In the genomic region with DNA sequence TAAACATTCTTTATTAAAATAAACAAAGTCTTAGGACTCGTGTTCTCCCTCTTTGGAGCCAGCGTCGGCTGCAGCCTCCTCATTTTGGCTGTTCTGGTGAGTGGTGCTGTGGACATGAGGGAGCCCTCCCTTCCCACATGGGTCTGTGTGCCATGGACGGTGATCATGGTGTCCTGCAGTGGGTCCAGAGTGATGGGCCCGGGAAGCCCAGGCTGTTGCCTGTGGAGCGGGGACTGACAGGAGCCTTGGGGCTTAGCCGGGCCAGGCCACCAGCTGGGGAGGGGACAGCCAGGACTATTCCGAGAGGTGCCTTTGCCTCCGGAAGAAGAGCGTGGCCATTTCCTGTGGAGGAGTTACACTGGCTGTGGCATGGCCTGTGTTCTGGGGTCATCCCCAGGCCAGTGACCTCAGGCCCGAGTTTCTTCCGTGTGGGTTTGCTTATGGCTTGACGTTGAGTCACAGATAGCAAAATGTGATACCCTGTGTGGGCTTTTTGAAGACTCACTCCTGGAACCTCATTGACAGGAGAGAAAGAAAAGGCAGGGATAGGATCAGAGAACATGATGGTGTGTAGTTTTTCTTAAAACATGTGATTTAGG, we compare ENCODE assay signal across 21 cellular contexts.
DNase-seq lines count a peak whose midpoint lies in the region; ATAC-seq, FAIRE-seq and TF ChIP-seq lines count a peak whose summit lies in the region.
"Had no signal": no experiment of that assay in that cellular context is flagged by ENCODE, and none has a peak within 500 bp of the region (broad histone marks: within the 10 kb centered on the region; RNA-seq: fewer than 3 reads in every experiment).

No MANE protein-coding gene starts in this region.

- peaks cover 71% of the 10 kb centered on the region for H3K36me3 Mint-ChIP-seq in activated CD4-positive, alpha-beta memory T cell treated with anti-CD3 and anti-CD28 coated beads for 36 hours
- H3K36me3 Mint-ChIP-seq in activated CD4-positive, alpha-beta memory T cell treated with anti-CD3 and anti-CD28 coated beads, Interleukin-2, amount 10 ng/mL, durations not matched to agents 7 days and 5 days (ENCODE audit: low read depth): peaks cover 44% of the 10 kb centered on the region
- peaks cover 8% of the 10 kb centered on the region for H3K36me3 Mint-ChIP-seq in T-helper 17 cell (ENCODE audit: low read depth)

- no peak overlapping the region for H2BK120ac ChIP-seq in H1 (replicated peaks; ENCODE audit: low read depth, low read length)

- TF ChIP-seq POLR2A in H1 (IDR thresholded peaks at IDR 0.05; ENCODE audit: control extremely low read depth in 1 of 2, low read depth in 2 of 2, low read length in 2 of 2): peak in 1 of 2 experiments; percentile 32; a peak in 2 of 3 replicates

- peak overlapping the region; percentile 15; the same call in 1 of the 2 replicates for H2AK5ac ChIP-seq in H1 (ENCODE audit: low read depth, low read length)

- H3K79me1 ChIP-seq in H1 (ENCODE audit: low read depth, low read length): peaks cover 24% of the 10 kb centered on the region

- DNase-seq in activated CD4-positive, alpha-beta memory T cell treated with anti-CD3 and anti-CD28 coated beads for 36 hours: no peak
- DNase-seq in activated CD4-positive, alpha-beta memory T cell treated with anti-CD3 and anti-CD28 coated beads, Interleukin-2, amount 10 ng/mL, durations not matched to agents 7 days and 5 days: no peak
- DNase-seq in RCC 7860 (ENCODE audit: low spot score) (peak; percentile 52), H1 (ENCODE audit: low read depth in 1 of 2, low spot score in 2 of 2) (no peak), sciatic nerve (ENCODE audit: low spot score) (peak; percentile 50), T-helper 17 cell (no peak), ascending aorta (ENCODE audit: low spot score in 2 of 2) (no peak)
- DNase-seq: activated naive CD4-positive, alpha-beta T cell treated with Interleukin-2 at 50 U/mL for 16 hours; DMS53; esophagus squamous epithelium; heart left ventricle; NCI-H1694; NCI-H510A; right lobe of liver; SK-N-SH; stimulated activated CD4-positive, alpha-beta T cell treated with anti-CD3 and anti-CD28 coated beads, Interleukin-2, amount 100 ng/mL, for 48 hours; thyroid gland had no signal

- H3K27me3 Mint-ChIP-seq in activated CD4-positive, alpha-beta memory T cell treated with anti-CD3 and anti-CD28 coated beads for 36 hours: no peaks in the 10 kb centered on the region
- H3K27me3 Mint-ChIP-seq in activated CD4-positive, alpha-beta memory T cell treated with anti-CD3 and anti-CD28 coated beads, Interleukin-2, amount 10 ng/mL, durations not matched to agents 7 days and 5 days: no peaks in the 10 kb centered on the region
- no peaks in the 10 kb centered on the region for H3K27me3 Mint-ChIP-seq in T-helper 17 cell

- H3K9me3 ChIP-seq in H1 (ENCODE audit: insufficient read depth in 2 of 2, low read depth in 1 of 2, low read length in 1 of 2) (no peaks in the 10 kb centered on the region), T-helper 17 cell (ENCODE audit: control insufficient read depth, low read length, poor library complexity, severe bottlenecking) (no peaks in the 10 kb centered on the region), ascending aorta (no peaks in the 10 kb centered on the region)
- H3K9me3 ChIP-seq: BLaER1, esophagus squamous epithelium, HAP-1, heart left ventricle, right lobe of liver, SK-N-SH, thyroid gland had no signal

- no peak for TF ChIP-seq CTCF in H1 (IDR thresholded peaks at IDR 0.05; ENCODE audit: control extremely low read depth in 1 of 3, insufficient read depth in 1 of 3, low read depth in 1 of 3, low read length in 3 of 3)
- TF ChIP-seq CTCF in ascending aorta (IDR thresholded peaks at IDR 0.05): no peak

- WGBS in H1 (ENCODE audit: extremely low coverage in 1 of 2, insufficient coverage in 1 of 2, insufficient read length in 1 of 2, insufficient replicate concordance in 2 of 2, low coverage in 1 of 2, low lambda C conversion rate in 2 of 2, missing lambda C conversion rate in 1 of 2), 2 experiments: 84% methylated on average over 13 of the region's 13 CpGs; no CpG with 5 or more reads in 1 of the 2 experiments

- H2AFZ ChIP-seq in H1 (ENCODE audit: low read length): no peak overlapping the region

- CTCF ChIA-PET in activated CD4-positive, alpha-beta memory T cell treated with anti-CD3 and anti-CD28 coated beads for 36 hours (lab: Charles Lee): interaction anchor here (0.6 kb wide), 1 partner anchor 113 kb away, joined by 4 read pairs; no protein-coding TSS in a partner anchor
- CTCF ChIA-PET in activated CD4-positive, alpha-beta memory T cell treated with anti-CD3 and anti-CD28 coated beads, Interleukin-2, amount 10 ng/mL, durations not matched to agents 7 days and 5 days (lab: Charles Lee): no interaction called here
- CTCF ChIA-PET in H1 (lab: Charles Lee; ENCODE audit: partially characterized antibody): interaction anchor here (0.9 kb wide), 1 partner anchor 114 kb away, joined by 4 read pairs; no protein-coding TSS in a partner anchor

- H3K4me3 Mint-ChIP-seq in activated CD4-positive, alpha-beta memory T cell treated with anti-CD3 and anti-CD28 coated beads for 36 hours: no peak overlapping the region
- H3K4me3 Mint-ChIP-seq in activated CD4-positive, alpha-beta memory T cell treated with anti-CD3 and anti-CD28 coated beads, Interleukin-2, amount 10 ng/mL, durations not matched to agents 7 days and 5 days: no peak overlapping the region
- H3K4me3 Mint-ChIP-seq in T-helper 17 cell: no peak overlapping the region
- H3K4me3 Mint-ChIP-seq: mesothelial cell of epicardium had no signal

- no peak for ATAC-seq in sciatic nerve
- ATAC-seq in GM18870 (IDR thresholded peaks at IDR 0.05; ENCODE audit: unreplicated experiment): no peak
- ATAC-seq in T-helper 17 cell: no peak
- ATAC-seq: heart left ventricle had no signal

- H3K23ac ChIP-seq in H1 (ENCODE audit: insufficient read length): no peak overlapping the region

- H3K4me2 ChIP-seq in H1 (ENCODE audit: insufficient read depth in 1 of 2, low read depth in 2 of 2, low read length in 2 of 2): no peak overlapping the region
- H3K4me2 ChIP-seq: BLaER1, SK-N-SH had no signal

- no peaks in the 10 kb centered on the region for H3K4me1 Mint-ChIP-seq in activated CD4-positive, alpha-beta memory T cell treated with anti-CD3 and anti-CD28 coated beads for 36 hours (ENCODE audit: low read depth)
- no peaks in the 10 kb centered on the region for H3K4me1 Mint-ChIP-seq in activated CD4-positive, alpha-beta memory T cell treated with anti-CD3 and anti-CD28 coated beads, Interleukin-2, amount 10 ng/mL, durations not matched to agents 7 days and 5 days
- peaks cover 7% of the 10 kb centered on the region for H3K4me1 Mint-ChIP-seq in T-helper 17 cell

- H3K79me2 ChIP-seq in H1 (ENCODE audit: control insufficient read depth in 1 of 2, insufficient read depth in 2 of 2, low read length in 2 of 2): peaks cover 0 to 67% of the 10 kb centered on the region in 2 experiments; a peak in 2 of 4 replicates

- H3K4me1 ChIP-seq in H1 (replicated peaks in 1 of 4; ENCODE audit: control insufficient read depth in 3 of 4, insufficient read depth in 4 of 4, low read length in 3 of 4) (peaks cover 0 to 13% (median 8%) of the 10 kb centered on the region in 4 experiments; a peak in 6 of 7 replicates), ascending aorta (peaks cover 0 to 11% of the 10 kb centered on the region in 2 donors)

- no peak overlapping the region for H3K14ac ChIP-seq in H1 (ENCODE audit: insufficient read length)

- peak overlapping the region; percentile 62 for H2BK5ac ChIP-seq in H1 (ENCODE audit: low read depth, low read length)

- TF ChIP-seq RAD21 in H1 (IDR thresholded peaks at IDR 0.05 in 1 of 2, conservative IDR thresholded peaks at IDR 0.05 in 1 of 2; ENCODE audit: low read depth in 2 of 2, low read length in 2 of 2): no peak

- H3K4ac ChIP-seq in H1 (replicated peaks; ENCODE audit: insufficient read length, low read depth, low read length): no peak overlapping the region

- intact Hi-C loops in activated CD4-positive, alpha-beta memory T cell treated with anti-CD3 and anti-CD28 coated beads for 36 hours (cut with micrococcal nuclease): no loop called here
- intact Hi-C loops in sciatic nerve (cut with DNase I) (no loop called here), ascending aorta (cut with DNase I) (no loop called here)

- H2BK12ac ChIP-seq in H1 (ENCODE audit: low read depth, low read length): no peak overlapping the region; the same call in 1 of the 2 replicates

- H4K5ac ChIP-seq in H1 (ENCODE audit: insufficient read length, low read depth, low read length): no peak overlapping the region

- H3K23me2 ChIP-seq in H1 (ENCODE audit: low read depth, low read length): no peaks in the 10 kb centered on the region; the same call in 1 of the 2 replicates

- H4K8ac ChIP-seq in H1 (ENCODE audit: extremely low read depth, insufficient read depth, low read length): no peak overlapping the region

- H2BK20ac ChIP-seq in H1 (ENCODE audit: low read length): no peak overlapping the region

- POLR2A ChIA-PET in activated CD4-positive, alpha-beta memory T cell treated with anti-CD3 and anti-CD28 coated beads for 36 hours (lab: Charles Lee): no interaction called here
- POLR2A ChIA-PET in activated CD4-positive, alpha-beta memory T cell treated with anti-CD3 and anti-CD28 coated beads, Interleukin-2, amount 10 ng/mL, durations not matched to agents 7 days and 5 days (lab: Charles Lee): no interaction called here
- POLR2A ChIA-PET in H1 (lab: Charles Lee; ENCODE audit: partially characterized antibody): no interaction called here

- H3K18ac ChIP-seq in H1 (ENCODE audit: extremely low read depth, low read length): no peak overlapping the region

- H3K56ac ChIP-seq in H1 (replicated peaks; ENCODE audit: insufficient read length, low read depth, low read length): no peak overlapping the region

- H3K27ac ChIP-seq in H1 (ENCODE audit: low read depth, low read length): no peak overlapping the region; the same call in 1 of the 2 replicates
- H3K27ac ChIP-seq in ascending aorta: no peak overlapping the region
- H3K27ac ChIP-seq: esophagus squamous epithelium, heart left ventricle, right lobe of liver, thyroid gland had no signal

- H3K4me3 ChIP-seq in H1 (ENCODE audit: extremely low read depth in 1 of 4, insufficient read depth in 2 of 4, low read depth in 3 of 4, low read length in 4 of 4) (no peak overlapping the region), ascending aorta (no peak overlapping the region)
- H3K4me3 ChIP-seq: BLaER1, esophagus squamous epithelium, HAP-1, heart left ventricle, right lobe of liver, thyroid gland had no signal

- no peak overlapping the region for H4K91ac ChIP-seq in H1 (replicated peaks; ENCODE audit: insufficient read length, low read length)

- H3K27me3 ChIP-seq in H1 (replicated peaks in 1 of 4; ENCODE audit: control insufficient read depth in 3 of 4, extremely low read depth in 1 of 4, insufficient read depth in 3 of 4, low read length in 3 of 4) (no peaks in the 10 kb centered on the region), ascending aorta (no peaks in the 10 kb centered on the region)
- H3K27me3 ChIP-seq: BLaER1, esophagus squamous epithelium, heart left ventricle, right lobe of liver, thyroid gland had no signal

- peaks cover 40 to 41% of the 10 kb centered on the region in 2 experiments for H4K20me1 ChIP-seq in H1 (replicated peaks in 1 of 2; ENCODE audit: control insufficient read depth in 1 of 2, insufficient read depth in 2 of 2, low read length in 2 of 2)

- no peaks in the 10 kb centered on the region for H3K9me3 Mint-ChIP-seq in activated CD4-positive, alpha-beta memory T cell treated with anti-CD3 and anti-CD28 coated beads for 36 hours
- H3K9me3 Mint-ChIP-seq in activated CD4-positive, alpha-beta memory T cell treated with anti-CD3 and anti-CD28 coated beads, Interleukin-2, amount 10 ng/mL, durations not matched to agents 7 days and 5 days: no peaks in the 10 kb centered on the region
- H3K9me3 Mint-ChIP-seq: mesothelial cell of epicardium had no signal

- FAIRE-seq in RCC 7860 (lab: Jason Lieb, UNC) (peak; percentile 61), H1 (lab: Jason Lieb, UNC) (no peak)

- no peak for TF ChIP-seq EP300 in H1 (IDR thresholded peaks at IDR 0.05; ENCODE audit: borderline replicate concordance in 1 of 2, low read depth in 2 of 2, low read length in 2 of 2)

- H3K9ac ChIP-seq in H1 (replicated peaks in 1 of 4; ENCODE audit: extremely low read depth in 1 of 4, low read depth in 3 of 4, low read length in 3 of 4): no peak overlapping the region
- H3K9ac ChIP-seq: BLaER1, SK-N-SH had no signal

- H3K36me3 ChIP-seq in H1 (ENCODE audit: control insufficient read depth in 2 of 4, insufficient read depth in 4 of 4, low read length in 3 of 4) (peaks cover 43 to 100% (median 82%) of the 10 kb centered on the region in 4 experiments), ascending aorta (peaks cover 43 to 59% of the 10 kb centered on the region in 2 donors)
- H3K36me3 ChIP-seq: HAP-1 had no signal

- no peak overlapping the region for H2BK15ac ChIP-seq in H1 (ENCODE audit: low read length)

- peak overlapping the region; percentile 58 for H3K27ac Mint-ChIP-seq in activated CD4-positive, alpha-beta memory T cell treated with anti-CD3 and anti-CD28 coated beads for 36 hours
- H3K27ac Mint-ChIP-seq in activated CD4-positive, alpha-beta memory T cell treated with anti-CD3 and anti-CD28 coated beads, Interleukin-2, amount 10 ng/mL, durations not matched to agents 7 days and 5 days: no peak overlapping the region
- H3K27ac Mint-ChIP-seq in T-helper 17 cell: no peak overlapping the region
- H3K27ac Mint-ChIP-seq: mesothelial cell of epicardium had no signal

Comparison
In these comparisons a context has a peak if more than half of its experiments do, and no peak if none do; other contexts are left out.
1. DNase-seq: peak in RCC 7860 (single experiment) and sciatic nerve (single experiment); none in activated CD4-positive, alpha-beta memory T cell treated with anti-CD3 and anti-CD28 coated beads for 36 hours (single experiment), activated CD4-positive, alpha-beta memory T cell treated with anti-CD3 and anti-CD28 coated beads, Interleukin-2, amount 10 ng/mL, durations not matched to agents 7 days and 5 days (single experiment), H1 (0 of 2), T-helper 17 cell (0 of 3) and ascending aorta (0 of 2).